ENCODE assay signal across 15 cellular contexts in genomic region chr17:49436174-49436573, GRCh38. TPM values are rescaled to one million over a fixed set of nuclear protein-coding genes. Genes with fewer than 3 reads are reported as not detected.
DNase-seq lines count a peak whose midpoint lies in the region; ATAC-seq, FAIRE-seq and TF ChIP-seq lines count a peak whose summit lies in the region.
"Had no signal": no experiment of that assay in that cellular context is flagged by ENCODE, and none has a peak within 500 bp of the region (broad histone marks: within the 10 kb centered on the region; RNA-seq: fewer than 3 reads in every experiment).

No MANE protein-coding gene starts in this region.

- no peak overlapping the region for H3K14ac ChIP-seq in H1 (ENCODE audit: insufficient read length)

- H4K8ac ChIP-seq in H1 (ENCODE audit: extremely low read depth, insufficient read depth, low read length), result no peak overlapping the region

- peak overlapping the region; percentile 75; the same call in 1 of the 2 replicates for H2BK12ac ChIP-seq in H1 (ENCODE audit: low read depth, low read length)

- H3K4me3 ChIP-seq in H7 (ENCODE audit: insufficient read depth, low read depth, low read length), result no peak overlapping the region
- H3K4me3 ChIP-seq in H1 (ENCODE audit: extremely low read depth in 1 of 4, insufficient read depth in 2 of 4, low read depth in 3 of 4, low read length in 4 of 4), result no peak overlapping the region
- H3K4me3 ChIP-seq in endodermal cell (ENCODE audit: low read length), result no peak overlapping the region

- TF ChIP-seq POLR2A in H1 (IDR thresholded peaks at IDR 0.05; ENCODE audit: control extremely low read depth in 1 of 2, low read depth in 2 of 2, low read length in 2 of 2), result no peak

- H2BK15ac ChIP-seq in H1 (ENCODE audit: low read length), result 0 out of 2 replicates have a peak overlapping the region, but pooled peaks have one; percentile 92

- TF ChIP-seq EP300 in H1 (IDR thresholded peaks at IDR 0.05; ENCODE audit: borderline replicate concordance in 1 of 2, low read depth in 2 of 2, low read length in 2 of 2), result no peak

- peak; percentile 30 for DNase-seq in activated CD8-positive, alpha-beta memory T cell treated with anti-CD3 and anti-CD28 coated beads for 24 hours
- no peak for DNase-seq in activated CD8-positive, alpha-beta memory T cell treated with anti-CD3 and anti-CD28 coated beads, Interleukin-2, amount 10 ng/mL, durations not matched to agents 7 days and 5 days
- DNase-seq in H7, result peak; percentile 7
- no peak for DNase-seq in H1 (ENCODE audit: low read depth in 1 of 2, low spot score in 2 of 2)
- DNase-seq in neural crest cell (ENCODE audit: low read depth, low spot score), result no peak
- DNase-seq in endodermal cell, result no peak
- no peak for DNase-seq in activated naive CD8-positive, alpha-beta T cell treated with anti-CD3 and anti-CD28 coated beads, Interleukin-2, amount 50 U/mL, for 24 hours
- DNase-seq: 8988T; CD4-positive, alpha-beta memory T cell; DMS79; GOT3; HCEC 1CT; HFFc6 had no signal

- no peak overlapping the region for H3K4me2 ChIP-seq in H1 (ENCODE audit: insufficient read depth in 1 of 2, low read depth in 2 of 2, low read length in 2 of 2)

- no peak overlapping the region for H2BK20ac ChIP-seq in H1 (ENCODE audit: low read length)

- no peak overlapping the region for H2BK120ac ChIP-seq in H1 (replicated peaks; ENCODE audit: low read depth, low read length)

- H3K79me2 ChIP-seq in H1 (ENCODE audit: control insufficient read depth in 1 of 2, insufficient read depth in 2 of 2, low read length in 2 of 2), result no peaks in the 10 kb centered on the region

- peaks cover 2% of the 10 kb centered on the region for H3K4me1 Mint-ChIP-seq in activated CD8-positive, alpha-beta memory T cell treated with anti-CD3 and anti-CD28 coated beads, Interleukin-2, amount 10 ng/mL, durations not matched to agents 7 days and 5 days
- H3K4me1 Mint-ChIP-seq in neural crest cell (peaks cover 68% of the 10 kb centered on the region), endodermal cell (peaks cover 8% of the 10 kb centered on the region)
- no peaks in the 10 kb centered on the region for H3K4me1 Mint-ChIP-seq in activated naive CD8-positive, alpha-beta T cell treated with anti-CD3 and anti-CD28 coated beads, Interleukin-2, amount 50 U/mL, for 24 hours
- H3K4me1 Mint-ChIP-seq: CD4-positive, alpha-beta memory T cell had no signal

- H3K36me3 Mint-ChIP-seq in activated CD8-positive, alpha-beta memory T cell treated with anti-CD3 and anti-CD28 coated beads, Interleukin-2, amount 10 ng/mL, durations not matched to agents 7 days and 5 days, result no peaks in the 10 kb centered on the region
- H3K36me3 Mint-ChIP-seq in neural crest cell (ENCODE audit: low read depth) (no peaks in the 10 kb centered on the region), endodermal cell (ENCODE audit: low read depth) (no peaks in the 10 kb centered on the region)
- no peaks in the 10 kb centered on the region for H3K36me3 Mint-ChIP-seq in activated naive CD8-positive, alpha-beta T cell treated with anti-CD3 and anti-CD28 coated beads, Interleukin-2, amount 50 U/mL, for 24 hours (ENCODE audit: low read depth)
- H3K36me3 Mint-ChIP-seq: CD4-positive, alpha-beta memory T cell had no signal

- no peak overlapping the region for H2AFZ ChIP-seq in H1 (ENCODE audit: low read length)

- H3K9ac ChIP-seq in H1 (replicated peaks in 1 of 4; ENCODE audit: extremely low read depth in 1 of 4, low read depth in 3 of 4, low read length in 3 of 4) (no peak overlapping the region), endodermal cell (ENCODE audit: extremely low read depth, low read length, poor library complexity, severe bottlenecking) (no peak overlapping the region)

- no peak overlapping the region for H3K4me3 Mint-ChIP-seq in activated CD8-positive, alpha-beta memory T cell treated with anti-CD3 and anti-CD28 coated beads, Interleukin-2, amount 10 ng/mL, durations not matched to agents 7 days and 5 days
- no peak overlapping the region for H3K4me3 Mint-ChIP-seq in neural crest cell
- no peak overlapping the region for H3K4me3 Mint-ChIP-seq in endodermal cell
- H3K4me3 Mint-ChIP-seq in activated naive CD8-positive, alpha-beta T cell treated with anti-CD3 and anti-CD28 coated beads, Interleukin-2, amount 50 U/mL, for 24 hours, result no peak overlapping the region
- H3K4me3 Mint-ChIP-seq: CD4-positive, alpha-beta memory T cell; HFFc6 had no signal

- TF ChIP-seq RAD21 in H1 (IDR thresholded peaks at IDR 0.05 in 1 of 2, conservative IDR thresholded peaks at IDR 0.05 in 1 of 2; ENCODE audit: low read depth in 2 of 2, low read length in 2 of 2), result no peak

- no peak for FAIRE-seq in H1 (lab: Jason Lieb, UNC)
- FAIRE-seq: GM12891 had no signal

- H3K9me3 ChIP-seq in H1 (ENCODE audit: insufficient read depth in 2 of 2, low read depth in 1 of 2, low read length in 1 of 2) (no peaks in the 10 kb centered on the region), endodermal cell (ENCODE audit: control insufficient read depth, low read length) (no peaks in the 10 kb centered on the region)

- no peak overlapping the region for H4K91ac ChIP-seq in H1 (replicated peaks; ENCODE audit: insufficient read length, low read length)

- no peaks in the 10 kb centered on the region for H4K20me1 ChIP-seq in H1 (replicated peaks in 1 of 2; ENCODE audit: control insufficient read depth in 1 of 2, insufficient read depth in 2 of 2, low read length in 2 of 2)

- no peak overlapping the region for H3K18ac ChIP-seq in H1 (ENCODE audit: extremely low read depth, low read length)

- H3K27ac ChIP-seq in H1 (ENCODE audit: low read depth, low read length) (no peak overlapping the region), endodermal cell (ENCODE audit: low read depth, low read length) (no peak overlapping the region)
- H3K27ac ChIP-seq: C4-2B had no signal

- H2BK5ac ChIP-seq in H1 (ENCODE audit: low read depth, low read length), result no peak overlapping the region

- no peak overlapping the region for H3K27ac Mint-ChIP-seq in activated CD8-positive, alpha-beta memory T cell treated with anti-CD3 and anti-CD28 coated beads, Interleukin-2, amount 10 ng/mL, durations not matched to agents 7 days and 5 days
- peak overlapping the region; percentile 60 for H3K27ac Mint-ChIP-seq in neural crest cell (ENCODE audit: unreplicated experiment)
- no peak overlapping the region for H3K27ac Mint-ChIP-seq in endodermal cell
- no peak overlapping the region for H3K27ac Mint-ChIP-seq in activated naive CD8-positive, alpha-beta T cell treated with anti-CD3 and anti-CD28 coated beads, Interleukin-2, amount 50 U/mL, for 24 hours
- H3K27ac Mint-ChIP-seq: HFFc6 had no signal

- 77% methylated on average over 4 of the region's 4 CpGs; no CpG with 5 or more reads in 1 of the 2 experiments for WGBS in H1 (ENCODE audit: extremely low coverage in 1 of 2, insufficient coverage in 1 of 2, insufficient read length in 1 of 2, insufficient replicate concordance in 2 of 2, low coverage in 1 of 2, low lambda C conversion rate in 2 of 2, missing lambda C conversion rate in 1 of 2), 2 experiments
- WGBS in endodermal cell (ENCODE audit: insufficient coverage in 1 of 2, insufficient read length in 1 of 2), 2 experiments, result 75 to 89% methylated on average over 2 to 4 of the region's 4 CpGs

- H3K36me3 ChIP-seq in H7 (replicated peaks; ENCODE audit: control insufficient read depth, insufficient read depth, low read length) (no peaks in the 10 kb centered on the region), H1 (ENCODE audit: control insufficient read depth in 2 of 4, insufficient read depth in 4 of 4, low read length in 3 of 4) (no peaks in the 10 kb centered on the region), endodermal cell (ENCODE audit: control insufficient read depth, insufficient read depth, low read length) (no peaks in the 10 kb centered on the region)

- no peak for ATAC-seq in activated CD8-positive, alpha-beta memory T cell treated with anti-CD3 and anti-CD28 coated beads, Interleukin-2, amount 10 ng/mL, durations not matched to agents 7 days and 5 days
- no peak for ATAC-seq in activated naive CD8-positive, alpha-beta T cell treated with anti-CD3 and anti-CD28 coated beads, Interleukin-2, amount 50 U/mL, for 24 hours

- TF ChIP-seq CTCF in H1 (IDR thresholded peaks at IDR 0.05; ENCODE audit: control extremely low read depth in 1 of 3, insufficient read depth in 1 of 3, low read depth in 1 of 3, low read length in 3 of 3), result no peak
- no peak for TF ChIP-seq CTCF in neural crest cell (conservative IDR thresholded peaks at IDR 0.05)
- no peak for TF ChIP-seq CTCF in endodermal cell (conservative IDR thresholded peaks at IDR 0.05)

- CTCF ChIA-PET in activated CD8-positive, alpha-beta memory T cell treated with anti-CD3 and anti-CD28 coated beads, Interleukin-2, amount 10 ng/mL, durations not matched to agents 7 days and 5 days (lab: Charles Lee), result interaction anchor here (0.9 to 9.9 kb wide), 7 partner anchors 8 to 120 kb away, joined by 3 to 122 read pairs (median 5); no protein-coding TSS in a partner anchor
- CTCF ChIA-PET in H1 (lab: Charles Lee; ENCODE audit: partially characterized antibody), result interaction anchor here (0.7 to 10.4 kb wide), 30 partner anchors 10 to 532 kb away, joined by 3 to 146 read pairs (median 9); partner anchors contain the start of genes NGFR, PHB1 and SLC35B1

- H3K56ac ChIP-seq in H1 (replicated peaks; ENCODE audit: insufficient read length, low read depth, low read length), result no peak overlapping the region

- no peaks in the 10 kb centered on the region for H3K9me3 Mint-ChIP-seq in activated CD8-positive, alpha-beta memory T cell treated with anti-CD3 and anti-CD28 coated beads, Interleukin-2, amount 10 ng/mL, durations not matched to agents 7 days and 5 days (ENCODE audit: low read depth)
- H3K9me3 Mint-ChIP-seq in neural crest cell, result peaks cover 4% of the 10 kb centered on the region
- no peaks in the 10 kb centered on the region for H3K9me3 Mint-ChIP-seq in endodermal cell
- H3K9me3 Mint-ChIP-seq in activated naive CD8-positive, alpha-beta T cell treated with anti-CD3 and anti-CD28 coated beads, Interleukin-2, amount 50 U/mL, for 24 hours, result no peaks in the 10 kb centered on the region
- H3K9me3 Mint-ChIP-seq: CD4-positive, alpha-beta memory T cell; HFFc6 had no signal

- peaks cover 14% of the 10 kb centered on the region for H3K27me3 ChIP-seq in H7 (ENCODE audit: control insufficient read depth, insufficient read depth, low read length)
- H3K27me3 ChIP-seq in H1 (replicated peaks in 1 of 4; ENCODE audit: control insufficient read depth in 3 of 4, extremely low read depth in 1 of 4, insufficient read depth in 3 of 4, low read length in 3 of 4), result peaks cover 0 to 15% (median 4%) of the 10 kb centered on the region in 4 experiments; a peak in 3 of 7 replicates
- peaks cover 21% of the 10 kb centered on the region for H3K27me3 ChIP-seq in endodermal cell (ENCODE audit: control insufficient read depth, insufficient read depth, low read length, poor library complexity, severe bottlenecking)

- peaks cover 43% of the 10 kb centered on the region for H3K27me3 Mint-ChIP-seq in activated CD8-positive, alpha-beta memory T cell treated with anti-CD3 and anti-CD28 coated beads, Interleukin-2, amount 10 ng/mL, durations not matched to agents 7 days and 5 days
- H3K27me3 Mint-ChIP-seq in neural crest cell (ENCODE audit: low read depth) (peaks cover 37% of the 10 kb centered on the region), endodermal cell (ENCODE audit: insufficient read depth) (peaks cover 49% of the 10 kb centered on the region)
- H3K27me3 Mint-ChIP-seq in activated naive CD8-positive, alpha-beta T cell treated with anti-CD3 and anti-CD28 coated beads, Interleukin-2, amount 50 U/mL, for 24 hours, result peaks cover 30% of the 10 kb centered on the region

- H3K23ac ChIP-seq in H1 (ENCODE audit: insufficient read length), result no peak overlapping the region

- H3K23me2 ChIP-seq in H1 (ENCODE audit: low read depth, low read length), result peaks cover 7% of the 10 kb centered on the region; the same call in 1 of the 2 replicates

- POLR2A ChIA-PET in H1 (lab: Charles Lee; ENCODE audit: partially characterized antibody), result interaction anchor here (1.4 to 1.8 kb wide), 2 partner anchors 51 to 61 kb away, joined by 3 to 4 read pairs; no protein-coding TSS in a partner anchor

- no peak overlapping the region for H4K5ac ChIP-seq in H1 (ENCODE audit: insufficient read length, low read depth, low read length)

- H2AK5ac ChIP-seq in H1 (ENCODE audit: low read depth, low read length), result no peak overlapping the region

- H3K4me1 ChIP-seq in H1 (replicated peaks in 1 of 4; ENCODE audit: control insufficient read depth in 3 of 4, insufficient read depth in 4 of 4, low read length in 3 of 4) (peaks cover 0 to 26% (median 13%) of the 10 kb centered on the region in 4 experiments; a peak in 6 of 7 replicates), endodermal cell (ENCODE audit: control insufficient read depth, insufficient read depth, low read length) (no peaks in the 10 kb centered on the region)

- H3K79me1 ChIP-seq in H1 (ENCODE audit: low read depth, low read length), result no peaks in the 10 kb centered on the region

- H3K4ac ChIP-seq in H1 (replicated peaks; ENCODE audit: insufficient read length, low read depth, low read length), result no peak overlapping the region

RNA-seq across cellular contexts. Expression of gene PHB1, which starts 21.5 kb away (rescaled TPM):
- 100 to 1,000 TPM; 150 to 227 TPM for total RNA-seq in activated CD8-positive, alpha-beta memory T cell treated with anti-CD3 and anti-CD28 coated beads, Interleukin-2, amount 10 ng/mL, durations not matched to agents 7 days and 5 days
- 310 and 384 TPM in 2 replicates for total RNA-seq in H7 (2014; rRNA removed; shearing (Covaris generic))
- 386 and 401 TPM in 2 replicates for total RNA-seq in H1 (2021; fragmentation: NEBNext Ultra II Directional; extraction: Animal tissue kit (Norgen Biotek cat#: 25700))
- polyA plus RNA-seq in H1 (2011; rRNA removed), result 419 and 597 TPM in 2 replicates
- 510 TPM for polyA plus RNA-seq in H1 (2011; cell fraction: cytosol; rRNA removed)
- polyA plus RNA-seq in H1 (2011; cell fraction: nucleus; rRNA removed), result 402 TPM
- polyA plus RNA-seq in H1 (2012, experiment 1 of 2), result 394 to 508 TPM (median 469 TPM) in 4 replicates
- polyA plus RNA-seq in H1 (2012, experiment 2 of 2), result 401 TPM
- polyA plus RNA-seq in H1 (2013, experiment 1 of 2), result 170 TPM
- polyA plus RNA-seq in H1 (2013, experiment 2 of 2), result 179 TPM
- polyA minus RNA-seq in H1 (2011; rRNA and poly(A)+ RNA removed), result 690 and 757 TPM in 2 replicates
- 130 TPM for polyA minus RNA-seq in H1 (2011; cell fraction: cytosol; rRNA and poly(A)+ RNA removed)
- polyA minus RNA-seq in H1 (2011; cell fraction: nucleus; rRNA and poly(A)+ RNA removed), result 90.2 TPM
- total RNA-seq in neural crest cell (248 and 256 TPM in 2 replicates), endodermal cell (100 to 1,000 TPM; 227 to 263 TPM)
- 109 TPM for polyA plus RNA-seq in endodermal cell (2013, experiment 1 of 2)
- 101 TPM for polyA plus RNA-seq in endodermal cell (2013, experiment 2 of 2)

RNA-seq across cellular contexts. Expression of gene NGFR, which starts 58.9 kb away (rescaled TPM):
- total RNA-seq in activated CD8-positive, alpha-beta memory T cell treated with anti-CD3 and anti-CD28 coated beads, Interleukin-2, amount 10 ng/mL, durations not matched to agents 7 days and 5 days, result under 1 TPM; 0.07 to 0.20 TPM
- 7.9 and 8.7 TPM in 2 replicates for total RNA-seq in H7 (2014; rRNA removed; shearing (Covaris generic))
- 8.1 TPM in 2 replicates for total RNA-seq in H1 (2021; fragmentation: NEBNext Ultra II Directional; extraction: Animal tissue kit (Norgen Biotek cat#: 25700))
- polyA plus RNA-seq in H1 (2011; rRNA removed), result 10.3 and 19.4 TPM in 2 replicates
- polyA plus RNA-seq in H1 (2011; cell fraction: cytosol; rRNA removed), result 13.8 TPM
- 13.1 TPM for polyA plus RNA-seq in H1 (2011; cell fraction: nucleus; rRNA removed)
- polyA plus RNA-seq in H1 (2012, experiment 1 of 2), result 5.7 to 12.2 TPM (median 10.3 TPM) in 4 replicates
- 8.0 TPM for polyA plus RNA-seq in H1 (2012, experiment 2 of 2)
- polyA plus RNA-seq in H1 (2013, experiment 1 of 2), result 13.1 TPM
- 13.5 TPM for polyA plus RNA-seq in H1 (2013, experiment 2 of 2)
- polyA minus RNA-seq in H1 (2011; rRNA and poly(A)+ RNA removed), result 4.4 and 5.9 TPM in 2 replicates
- polyA minus RNA-seq in H1 (2011; cell fraction: cytosol; rRNA and poly(A)+ RNA removed), result 4.4 TPM
- polyA minus RNA-seq in H1 (2011; cell fraction: nucleus; rRNA and poly(A)+ RNA removed), result 5.5 TPM
- 322 and 334 TPM in 2 replicates for total RNA-seq in neural crest cell
- total RNA-seq in endodermal cell, result 1 to 10 TPM; 1.3 to 1.6 TPM
- 24.5 TPM for polyA plus RNA-seq in endodermal cell (2013, experiment 1 of 2)
- polyA plus RNA-seq in endodermal cell (2013, experiment 2 of 2), result 22.1 TPM
- polyA plus RNA-seq: CD4-positive, alpha-beta memory T cell had no signal

Comparison
In these comparisons a context has a peak if more than half of its experiments do, and no peak if none do; other contexts are left out.
1. DNase-seq: peak in activated CD8-positive, alpha-beta memory T cell treated with anti-CD3 and anti-CD28 coated beads for 24 hours (single experiment) and H7 (single experiment); none in activated CD8-positive, alpha-beta memory T cell treated with anti-CD3 and anti-CD28 coated beads, Interleukin-2, amount 10 ng/mL, durations not matched to agents 7 days and 5 days (single experiment), H1 (0 of 2), neural crest cell (single experiment), endodermal cell (single experiment) and activated naive CD8-positive, alpha-beta T cell treated with anti-CD3 and anti-CD28 coated beads, Interleukin-2, amount 50 U/mL, for 24 hours (single experiment).
2. RNA of gene NGFR, which starts 58.9 kb away (total RNA-seq): 322 to 334 TPM in neural crest cell; 7.9 to 8.7 TPM in H7, 8.1 TPM in H1, 1.3 to 1.6 TPM in endodermal cell and 0.07 to 0.20 TPM in activated CD8-positive, alpha-beta memory T cell treated with anti-CD3 and anti-CD28 coated beads, Interleukin-2, amount 10 ng/mL, durations not matched to agents 7 days and 5 days; every median in the first group is over 10 times any median in the second.